15 cellular contexts compared by ENCODE assay signal in genomic region chr17:17062356-17062755, GRCh38. TPM values are rescaled to one million over a fixed set of nuclear protein-coding genes. Genes with fewer than 3 reads are reported as not detected.
DNase-seq lines count a peak whose midpoint lies in the region; ATAC-seq and TF ChIP-seq lines count a peak whose summit lies in the region.
"Had no signal": no experiment of that assay in that cellular context is flagged by ENCODE, and none has a peak within 500 bp of the region (broad histone marks: within the 10 kb centered on the region; RNA-seq: fewer than 3 reads in every experiment).

No MANE protein-coding gene starts in this region.

- H3K4me1 Mint-ChIP-seq in CD8-positive, alpha-beta memory T cell = peaks cover 51 to 82% (median 58%) of the 10 kb centered on the region in 3 donors

- H3K27me3 ChIP-seq in CD8-positive, alpha-beta memory T cell (ENCODE audit: insufficient read depth, low read length, poor library complexity, severe bottlenecking) = no peaks in the 10 kb centered on the region
- H3K27me3 ChIP-seq in adrenal gland = no peaks in the 10 kb centered on the region
- no peaks in the 10 kb centered on the region for H3K27me3 ChIP-seq in layer of hippocampus (ENCODE audit: control insufficient read depth, insufficient read depth, low read length)
- no peaks in the 10 kb centered on the region for H3K27me3 ChIP-seq in skeletal muscle satellite cell (ENCODE audit: control insufficient read depth, insufficient read depth, low read length)

- peaks cover 17% of the 10 kb centered on the region for H3K4me1 ChIP-seq in CD8-positive, alpha-beta memory T cell (ENCODE audit: insufficient read depth, low read length)
- peaks cover 30 to 51% of the 10 kb centered on the region in 2 donors for H3K4me1 ChIP-seq in adrenal gland (replicated peaks in 1 of 2)
- H3K4me1 ChIP-seq in skeletal muscle satellite cell (ENCODE audit: control insufficient read depth, insufficient read depth, low read length) = peaks cover 52% of the 10 kb centered on the region
- H3K4me1 ChIP-seq: HAP-1 had no signal

- intact Hi-C loops in adrenal gland (cut with DNase I) = no loop called here

- peak overlapping the region; percentile 5 to 92 (median 66) for H3K27ac Mint-ChIP-seq in CD8-positive, alpha-beta memory T cell
- H3K27ac Mint-ChIP-seq: activated CD8-positive, alpha-beta T cell treated with anti-CD3 and anti-CD28 coated beads for 36 hours; progenitor cell of endocrine pancreas had no signal

- no peak for DNase-seq in CD8-positive, alpha-beta memory T cell
- DNase-seq in adrenal gland (peak in 4 of 7 donors; percentile 39 to 54 (median 48)), A172 (ENCODE audit: low spot score) (no peak), nucleus accumbens (lab: John Stamatoyannopoulos, UW) (no peak)
- DNase-seq: activated CD8-positive, alpha-beta T cell treated with anti-CD3 and anti-CD28 coated beads for 36 hours; activated gamma-delta T cell treated with Interleukin-2 at 50 U/mL for 16 hours; NCI-H2029 treated with DMSO at 0.1 percent for 48 hours; SHP77 treated with DMSO at 0.1 percent for 48 hours had no signal

- no peak overlapping the region for H3K4me3 Mint-ChIP-seq in CD8-positive, alpha-beta memory T cell
- H3K4me3 Mint-ChIP-seq: activated CD8-positive, alpha-beta T cell treated with anti-CD3 and anti-CD28 coated beads for 36 hours; memory B cell had no signal

- no peak overlapping the region for H3K9ac ChIP-seq in skeletal muscle satellite cell (ENCODE audit: low read depth, low read length)

- H3K36me3 Mint-ChIP-seq in CD8-positive, alpha-beta memory T cell = peaks cover 0 to 31% (median 4%) of the 10 kb centered on the region in 3 donors

- no peaks in the 10 kb centered on the region for H3K36me3 ChIP-seq in CD8-positive, alpha-beta memory T cell (ENCODE audit: insufficient read depth, low read length)
- H3K36me3 ChIP-seq in adrenal gland (replicated peaks in 1 of 2) (peaks cover 0 to 6% of the 10 kb centered on the region in 2 donors), skeletal muscle satellite cell (ENCODE audit: insufficient read depth, low read length) (peaks cover 53% of the 10 kb centered on the region)

- H3K9me3 ChIP-seq in CD8-positive, alpha-beta memory T cell (ENCODE audit: low read length) = no peaks in the 10 kb centered on the region
- H3K9me3 ChIP-seq in adrenal gland (replicated peaks in 1 of 3) (no peaks in the 10 kb centered on the region), skeletal muscle satellite cell (replicated peaks; ENCODE audit: low read length) (no peaks in the 10 kb centered on the region)
- H3K9me3 ChIP-seq: HAP-1 had no signal

- POLR2A ChIA-PET in CD8-positive, alpha-beta memory T cell (lab: Charles Lee) = no interaction called here

- H3K4me2 ChIP-seq in skeletal muscle satellite cell (ENCODE audit: low read length) = peak overlapping the region; percentile 26

- no peak overlapping the region for H3K4me3 ChIP-seq in CD8-positive, alpha-beta memory T cell (ENCODE audit: low read length)
- H3K4me3 ChIP-seq in adrenal gland (no peak overlapping the region), skeletal muscle satellite cell (ENCODE audit: low read length) (no peak overlapping the region)
- H3K4me3 ChIP-seq: HAP-1 had no signal

- no peak for ATAC-seq in HG03039 (IDR thresholded peaks at IDR 0.05; ENCODE audit: unreplicated experiment)
- no peak for ATAC-seq in GM21786 (IDR thresholded peaks at IDR 0.05; ENCODE audit: unreplicated experiment)
- ATAC-seq: activated CD8-positive, alpha-beta T cell treated with anti-CD3 and anti-CD28 coated beads for 36 hours had no signal

- CTCF ChIA-PET in CD8-positive, alpha-beta memory T cell (lab: Charles Lee) = no interaction called here

- H3K27me3 Mint-ChIP-seq in CD8-positive, alpha-beta memory T cell = no peaks in the 10 kb centered on the region
- H3K27me3 Mint-ChIP-seq: activated CD8-positive, alpha-beta T cell treated with anti-CD3 and anti-CD28 coated beads for 36 hours; memory B cell; progenitor cell of endocrine pancreas had no signal

- no peak for TF ChIP-seq CTCF in adrenal gland (IDR thresholded peaks at IDR 0.05)

- H3K27ac ChIP-seq in CD8-positive, alpha-beta memory T cell (ENCODE audit: low read depth, low read length) = no peak overlapping the region
- H3K27ac ChIP-seq in adrenal gland (peak overlapping the region in 1 of 5 donors; percentile 57), layer of hippocampus (ENCODE audit: low read depth, low read length) (peak overlapping the region; percentile 60)

- H3K9me3 Mint-ChIP-seq in CD8-positive, alpha-beta memory T cell = no peaks in the 10 kb centered on the region
- H3K9me3 Mint-ChIP-seq: activated CD8-positive, alpha-beta T cell treated with anti-CD3 and anti-CD28 coated beads for 36 hours; memory B cell had no signal

- WGBS in adrenal gland, 4 donors = 48 to 66% (median 57%) methylated on average over 3 to 11 of the region's 11 CpGs

- no peak for TF ChIP-seq POLR2A in adrenal gland (IDR thresholded peaks at IDR 0.05)

RNA-seq across cellular contexts. Expression of gene MPRIP, which starts 20.1 kb away (rescaled TPM):
- total RNA-seq in CD8-positive, alpha-beta memory T cell = 100 to 1,000 TPM; 174 to 184 TPM
- 40.3 TPM for polyA plus RNA-seq in CD8-positive, alpha-beta memory T cell
- 100 to 1,000 TPM; 109 to 234 (median 168) TPM for total RNA-seq in adrenal gland
- 100 to 1,000 TPM; 174 to 231 (median 176) TPM for polyA plus RNA-seq in adrenal gland
- 86.2 and 103 TPM in 2 replicates for total RNA-seq in skeletal muscle satellite cell (2012; rRNA removed)
- 295 and 299 TPM in 2 replicates for total RNA-seq in A172 (2014; rRNA removed; shearing (Covaris generic))

Comparison
In these comparisons a context has a peak if more than half of its experiments do, and no peak if none do; other contexts are left out.
1. DNase-seq: peak in adrenal gland (4 of 7); none in CD8-positive, alpha-beta memory T cell (0 of 5), A172 (single experiment) and nucleus accumbens (0 of 56).